In genomic region chr11:18526521-18527296, GRCh38 we compare ENCODE assay signal across 8 cellular contexts. TPM values are rescaled to one million over a fixed set of nuclear protein-coding genes. Genes with fewer than 3 reads are reported as not detected.
DNase-seq lines count a peak whose midpoint lies in the region; ATAC-seq and TF ChIP-seq lines count a peak whose summit lies in the region.

TSG101 (minus strand) TSS chr11:18526942; CDS start chr11:18526816, 126 bp downstream.

- H3K36me3 ChIP-seq in rectal smooth muscle tissue (ENCODE audit: control insufficient read depth, insufficient read depth, low read length) (peaks cover 2% of the 10 kb centered on the region), vagina (no peaks in the 10 kb centered on the region)

- in situ Hi-C loops in astrocyte of the cerebellum (cut with HindIII; ENCODE audit: low sequenced_read_pairs), result no loop called here

- DNase-seq in NCI-H2081 (lab: John Stamatoyannopoulos, UW) (peak; percentile 74 to 86), T-helper 9 cell (peak; percentile 89), astrocyte of the cerebellum (ENCODE audit: low read depth) (peak; percentile 80), hepatic stellate cell (ENCODE audit: low spot score) (peak; percentile 90), vagina (ENCODE audit: extremely low spot score in 2 of 2) (peak; percentile 94 to 97)

- H3K27me3 ChIP-seq in rectal smooth muscle tissue (ENCODE audit: control insufficient read depth, insufficient read depth, low read length) (no peaks in the 10 kb centered on the region), vagina (no peaks in the 10 kb centered on the region)

- no peaks in the 10 kb centered on the region for H3K9me3 ChIP-seq in vagina

- peak within 1 kb of the TSS; percentile 99 for H3K9ac ChIP-seq in rectal smooth muscle tissue (ENCODE audit: low read length)

- ATAC-seq in GM18517 (IDR thresholded peaks at IDR 0.05; ENCODE audit: unreplicated experiment) (peak; percentile 94), HG03039 (IDR thresholded peaks at IDR 0.05; ENCODE audit: unreplicated experiment) (peak; percentile 97)

- H3K27ac ChIP-seq in rectal smooth muscle tissue (ENCODE audit: low read depth, low read length), result peak within 1 kb of the TSS; percentile 98
- peak within 1 kb of the TSS; percentile 98 for H3K27ac ChIP-seq in vagina

- H3K4me1 ChIP-seq in rectal smooth muscle tissue (ENCODE audit: control insufficient read depth, insufficient read depth, low read length) (peaks cover 5% of the 10 kb centered on the region), vagina (peaks cover 52% of the 10 kb centered on the region)

- H3K4me3 ChIP-seq in astrocyte of the cerebellum (ENCODE audit: low read depth, low read length) (peak within 1 kb of the TSS; percentile 80), rectal smooth muscle tissue (ENCODE audit: low read length) (peak within 1 kb of the TSS; percentile 99), vagina (peak within 1 kb of the TSS; percentile 87 to 99)

- TF ChIP-seq CTCF in astrocyte of the cerebellum (IDR thresholded peaks at IDR 0.05; ENCODE audit: low read depth, low read length, missing control alignments), result no peak
- TF ChIP-seq CTCF in vagina (IDR thresholded peaks at IDR 0.05), result no peak

- intact Hi-C loops in vagina (cut with DNase I), result no loop called here

- peak in 1 of 2 donors; percentile 79 for TF ChIP-seq POLR2A in vagina (IDR thresholded peaks at IDR 0.05)

RNA-seq across cellular contexts. Expression of gene TSG101, which starts in this region (rescaled TPM):
- 46.4 TPM for total RNA-seq in vagina

Comparison
In these comparisons a context has a peak if more than half of its experiments do, and no peak if none do; other contexts are left out.
1. Peak in every context shown above with its lines: DNase-seq, ATAC-seq, H3K4me3 ChIP-seq and H3K27ac ChIP-seq.